ENCODE assay signal across 11 cellular contexts in genomic region chr17:1376061-1376460, GRCh38. TPM values are rescaled to one million over a fixed set of nuclear protein-coding genes. Genes with fewer than 3 reads are reported as not detected.
DNase-seq lines count a peak whose midpoint lies in the region; TF ChIP-seq lines count a peak whose summit lies in the region.
"Had no signal": no experiment of that assay in that cellular context is flagged by ENCODE, and none has a peak within 500 bp of the region (broad histone marks: within the 10 kb centered on the region; RNA-seq: fewer than 3 reads in every experiment).

No MANE protein-coding gene starts in this region.

- H3K36me3 ChIP-seq in muscle layer of colon (ENCODE audit: insufficient read depth, low read length) (peaks cover 7% of the 10 kb centered on the region), uterus (no peaks in the 10 kb centered on the region)

- POLR2A ChIA-PET in activated CD4-positive, alpha-beta memory T cell treated with anti-CD3 and anti-CD28 coated beads, Interleukin-2, amount 10 ng/mL, durations not matched to agents 7 days and 5 days (lab: Charles Lee): interaction anchor here (1.0 to 3.8 kb wide), 7 partner anchors 10 to 140 kb away, joined by 3 to 17 read pairs (median 8); partner anchors contain the start of genes INPP5K and YWHAE

- intact Hi-C loops in uterus (cut with DNase I; ENCODE audit: low total_unique reads): no loop called here

- peaks cover 99% of the 10 kb centered on the region for H3K4me1 ChIP-seq in muscle layer of colon (ENCODE audit: insufficient read depth, low read length)
- peaks cover 15 to 36% of the 10 kb centered on the region in 2 donors for H3K4me1 ChIP-seq in uterus

- H3K27me3 ChIP-seq in muscle layer of colon (ENCODE audit: control insufficient read depth in 1 of 2, insufficient read depth in 2 of 2, low read length in 2 of 2): no peaks in the 10 kb centered on the region
- H3K27me3 ChIP-seq in uterus: no peaks in the 10 kb centered on the region

- no peak for TF ChIP-seq POLR2A in uterus (IDR thresholded peaks at IDR 0.05)

- peak overlapping the region; percentile 70 for H3K4me3 Mint-ChIP-seq in activated naive CD4-positive, alpha-beta T cell treated with anti-CD3 and anti-CD28 coated beads, Interleukin-2, amount 50 U/mL, for 24 hours
- H3K4me3 Mint-ChIP-seq in activated CD4-positive, alpha-beta memory T cell treated with anti-CD3 and anti-CD28 coated beads, Interleukin-2, amount 10 ng/mL, durations not matched to agents 7 days and 5 days: peak overlapping the region; percentile 54

- no peak for TF ChIP-seq CTCF in uterus (IDR thresholded peaks at IDR 0.05)

- no peaks in the 10 kb centered on the region for H3K27me3 Mint-ChIP-seq in activated naive CD4-positive, alpha-beta T cell treated with anti-CD3 and anti-CD28 coated beads, Interleukin-2, amount 50 U/mL, for 24 hours
- H3K27me3 Mint-ChIP-seq in activated CD4-positive, alpha-beta memory T cell treated with anti-CD3 and anti-CD28 coated beads, Interleukin-2, amount 10 ng/mL, durations not matched to agents 7 days and 5 days: no peaks in the 10 kb centered on the region

- no peak for DNase-seq in activated naive CD4-positive, alpha-beta T cell treated with anti-CD3 and anti-CD28 coated beads, Interleukin-2, amount 50 U/mL, for 16 hours
- no peak for DNase-seq in activated CD4-positive, alpha-beta memory T cell treated with anti-CD3 and anti-CD28 coated beads, Interleukin-2, amount 10 ng/mL, durations not matched to agents 7 days and 5 days
- no peak for DNase-seq in uterus
- no peak for DNase-seq in stimulated activated CD4-positive, alpha-beta T cell treated with anti-CD3 and anti-CD28 coated beads, Interleukin-12 subunit alpha, Interleukin-12 subunit beta, amount 100 ng/mL, for 4 hours
- DNase-seq in stimulated activated naive CD4-positive, alpha-beta T cell (lab: John Stamatoyannopoulos, UW): no peak
- no peak for DNase-seq in NCI-H2107 treated with DMSO at 0.1 percent for 48 hours (lab: John Stamatoyannopoulos, UW; ENCODE audit: unreplicated experiment)
- DNase-seq: H7, kidney had no signal

- H3K9ac ChIP-seq in muscle layer of colon (ENCODE audit: low read length): no peak overlapping the region
- H3K9ac ChIP-seq: parathyroid adenoma had no signal

- peaks cover 2% of the 10 kb centered on the region for H3K36me3 Mint-ChIP-seq in activated naive CD4-positive, alpha-beta T cell treated with anti-CD3 and anti-CD28 coated beads, Interleukin-2, amount 50 U/mL, for 24 hours
- H3K36me3 Mint-ChIP-seq in activated CD4-positive, alpha-beta memory T cell treated with anti-CD3 and anti-CD28 coated beads, Interleukin-2, amount 10 ng/mL, durations not matched to agents 7 days and 5 days (ENCODE audit: low read depth): peaks cover 23% of the 10 kb centered on the region

- peak overlapping the region; percentile 27 for H3K27ac ChIP-seq in muscle layer of colon (ENCODE audit: low read depth, low read length)
- peak overlapping the region; percentile 74 to 83 for H3K27ac ChIP-seq in uterus
- H3K27ac ChIP-seq: parathyroid adenoma had no signal

- no peaks in the 10 kb centered on the region for H3K9me3 ChIP-seq in muscle layer of colon (ENCODE audit: low read length)
- H3K9me3 ChIP-seq in uterus: no peaks in the 10 kb centered on the region

- H3K4me3 ChIP-seq in muscle layer of colon (ENCODE audit: low read depth in 1 of 2, low read length in 2 of 2) (no peak overlapping the region), uterus (no peak overlapping the region)

- peak overlapping the region; percentile 95 for H3K27ac Mint-ChIP-seq in activated naive CD4-positive, alpha-beta T cell treated with anti-CD3 and anti-CD28 coated beads, Interleukin-2, amount 50 U/mL, for 24 hours
- H3K27ac Mint-ChIP-seq in activated CD4-positive, alpha-beta memory T cell treated with anti-CD3 and anti-CD28 coated beads, Interleukin-2, amount 10 ng/mL, durations not matched to agents 7 days and 5 days: peak overlapping the region; percentile 83

- peaks cover 90% of the 10 kb centered on the region for H3K4me1 Mint-ChIP-seq in activated naive CD4-positive, alpha-beta T cell treated with anti-CD3 and anti-CD28 coated beads, Interleukin-2, amount 50 U/mL, for 24 hours
- H3K4me1 Mint-ChIP-seq in activated CD4-positive, alpha-beta memory T cell treated with anti-CD3 and anti-CD28 coated beads, Interleukin-2, amount 10 ng/mL, durations not matched to agents 7 days and 5 days: peaks cover 80% of the 10 kb centered on the region

- H3K9me3 Mint-ChIP-seq in activated naive CD4-positive, alpha-beta T cell treated with anti-CD3 and anti-CD28 coated beads, Interleukin-2, amount 50 U/mL, for 24 hours: no peaks in the 10 kb centered on the region
- H3K9me3 Mint-ChIP-seq in activated CD4-positive, alpha-beta memory T cell treated with anti-CD3 and anti-CD28 coated beads, Interleukin-2, amount 10 ng/mL, durations not matched to agents 7 days and 5 days: no peaks in the 10 kb centered on the region

- CTCF ChIA-PET in activated CD4-positive, alpha-beta memory T cell treated with anti-CD3 and anti-CD28 coated beads, Interleukin-2, amount 10 ng/mL, durations not matched to agents 7 days and 5 days (lab: Charles Lee): interaction anchor here (0.8 to 6.3 kb wide), 4 partner anchors 10 to 157 kb away, joined by 3 to 54 read pairs (median 8); no protein-coding TSS in a partner anchor

RNA-seq across cellular contexts. Expression of gene YWHAE, which starts 24.0 kb away (rescaled TPM):
- 100 to 1,000 TPM; 352 to 374 TPM for total RNA-seq in activated CD4-positive, alpha-beta memory T cell treated with anti-CD3 and anti-CD28 coated beads, Interleukin-2, amount 10 ng/mL, durations not matched to agents 7 days and 5 days
- 100 to 1,000 TPM; 390 to 894 (median 580) TPM for total RNA-seq in uterus
